15 cellular contexts compared by ENCODE assay signal in the genomic region with DNA sequence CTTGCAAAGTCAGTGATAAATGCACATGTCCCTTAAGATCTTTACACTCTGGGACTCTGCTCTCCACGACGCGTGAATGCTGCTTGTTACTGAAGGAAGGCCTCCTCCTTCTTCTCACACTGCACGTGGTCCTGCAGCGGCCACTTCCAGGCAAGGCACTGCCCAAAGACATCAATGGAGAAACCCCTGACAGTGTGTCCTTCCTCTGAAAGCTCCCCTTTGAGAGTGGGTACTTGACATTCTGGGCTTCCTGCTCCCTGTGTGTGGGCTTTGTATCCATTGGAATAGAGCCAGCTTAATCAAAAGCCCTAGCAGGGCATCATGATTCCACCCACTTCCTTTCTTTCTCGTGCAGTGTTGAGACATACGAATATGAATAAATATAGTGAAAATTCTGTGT.
DNase-seq lines count a peak whose midpoint lies in the region; ATAC-seq, FAIRE-seq and TF ChIP-seq lines count a peak whose summit lies in the region.
"Had no signal": no experiment of that assay in that cellular context is flagged by ENCODE, and none has a peak within 500 bp of the region (broad histone marks: within the 10 kb centered on the region; RNA-seq: fewer than 3 reads in every experiment).

No MANE protein-coding gene starts in this region.

- H3K27me3 ChIP-seq in cardiac muscle cell = no peaks in the 10 kb centered on the region
- H3K27me3 ChIP-seq in right cardiac atrium (ENCODE audit: control insufficient read depth, insufficient read depth) = no peaks in the 10 kb centered on the region
- H3K27me3 ChIP-seq in endothelial cell of umbilical vein (ENCODE audit: control insufficient read depth in 2 of 2, insufficient read depth in 2 of 2, low read length in 2 of 2) = peaks cover 2 to 15% of the 10 kb centered on the region in 2 experiments
- H3K27me3 ChIP-seq: foreskin keratinocyte had no signal

- TF ChIP-seq CTCF in cardiac muscle cell (IDR thresholded peaks at IDR 0.05; ENCODE audit: low read depth, low read length) (no peak), endothelial cell of umbilical vein (IDR thresholded peaks at IDR 0.05; ENCODE audit: extremely low read depth in 1 of 2, insufficient read depth in 1 of 2, low read depth in 1 of 2, low read length in 2 of 2) (no peak)

- H3K9me3 ChIP-seq in cardiac muscle cell (ENCODE audit: low read depth) = no peaks in the 10 kb centered on the region
- H3K9me3 ChIP-seq in right cardiac atrium (ENCODE audit: control insufficient read depth, low read length) = no peaks in the 10 kb centered on the region
- H3K9me3 ChIP-seq in endothelial cell of umbilical vein (replicated peaks; ENCODE audit: control insufficient read depth, insufficient read depth, low read length) = no peaks in the 10 kb centered on the region

- WGBS in right cardiac atrium = 35% methylated on average over 7 of the region's 7 CpGs

- CTCF ChIA-PET in endothelial cell of umbilical vein (lab: Charles Lee) = no interaction called here

- dilution Hi-C loops in endothelial cell of umbilical vein (cut with MboI; ENCODE audit: extremely low pct_ligation_motif_present, low sequenced_read_pairs) = no loop called here

- no TSS peak for BruUV-seq in endothelial cell of umbilical vein (replicated peaks; lab: Mats Ljungman, UMichigan)

- no peaks in the 10 kb centered on the region for H3K9me1 ChIP-seq in endothelial cell of umbilical vein (replicated peaks; ENCODE audit: control insufficient read depth, extremely low read depth, insufficient read depth, low read length)

- H3K36me3 ChIP-seq in cardiac muscle cell (no peaks in the 10 kb centered on the region), endothelial cell of umbilical vein (ENCODE audit: control insufficient read depth in 2 of 2, extremely low read depth in 1 of 2, insufficient read depth in 2 of 2, low read length in 2 of 2) (no peaks in the 10 kb centered on the region)

- TF ChIP-seq POLR2A in endothelial cell of umbilical vein (IDR thresholded peaks at IDR 0.05; ENCODE audit: low read depth, low read length) = no peak

- no peak for ATAC-seq in right cardiac atrium
- ATAC-seq: effector memory CD8-positive, alpha-beta T cell; foreskin keratinocyte had no signal

- H3K9ac ChIP-seq in endothelial cell of umbilical vein (replicated peaks; ENCODE audit: extremely low read depth, insufficient read depth, low read length) = no peak overlapping the region

- H3K4me1 ChIP-seq in cardiac muscle cell (ENCODE audit: low read depth) (peaks cover 16% of the 10 kb centered on the region), right cardiac atrium (ENCODE audit: control insufficient read depth, insufficient read depth, low read length) (no peaks in the 10 kb centered on the region), endothelial cell of umbilical vein (ENCODE audit: control insufficient read depth, extremely low read depth, insufficient read depth, low read length) (no peaks in the 10 kb centered on the region)

- FAIRE-seq in endothelial cell of umbilical vein (lab: Jason Lieb, UNC) = no peak
- FAIRE-seq: D721Med had no signal

- H3K27ac ChIP-seq in cardiac muscle cell (no peak overlapping the region), right cardiac atrium (ENCODE audit: low read length) (no peak overlapping the region), endothelial cell of umbilical vein (ENCODE audit: insufficient read depth, low read depth, low read length) (no peak overlapping the region), substantia nigra (ENCODE audit: low read depth, low read length, poor library complexity, severe bottlenecking) (no peak overlapping the region)
- H3K27ac ChIP-seq: foreskin keratinocyte had no signal

- DNase-seq in cardiac muscle cell (ENCODE audit: low read depth in 1 of 2, low spot score in 1 of 2) (peak; percentile 17 to 56), right cardiac atrium (no peak), NCI-H69 (lab: John Stamatoyannopoulos, UW) (peak; percentile 70), endothelial cell of umbilical vein (ENCODE audit: low read depth, low spot score) (peak; percentile 9), substantia nigra (lab: John Stamatoyannopoulos, UW) (peak in 32 of 49 donors; percentile 2 to 80 (median 15)), UCSD-AML1 (lab: John Stamatoyannopoulos, UW; ENCODE audit: unreplicated experiment) (no peak), ecto neural progenitor cell (ENCODE audit: low spot score) (no peak), T-helper 1 cell (no peak)
- DNase-seq: activated CD4-positive, alpha-beta T cell treated with anti-CD3 and anti-CD28 coated beads, Interleukin-2, amount 10 ng/mL, durations not matched to agents 7 days and 5 days; effector memory CD8-positive, alpha-beta T cell; foreskin keratinocyte; NCI-H446 treated with DMSO at 0.1 percent for 48 hours; T-helper 9 cell; trophoblast cell had no signal

- H3K79me2 ChIP-seq in endothelial cell of umbilical vein (ENCODE audit: control insufficient read depth, insufficient read depth, low read length) = no peaks in the 10 kb centered on the region

- no peak overlapping the region for H3K4me2 ChIP-seq in endothelial cell of umbilical vein (ENCODE audit: insufficient read depth, low read length)

- POLR2A ChIA-PET in endothelial cell of umbilical vein (lab: Charles Lee) = no interaction called here

- H2AFZ ChIP-seq in endothelial cell of umbilical vein (ENCODE audit: low read depth, low read length) = peak overlapping the region; percentile 31

- H3K4me3 ChIP-seq in cardiac muscle cell = no peak overlapping the region
- H3K4me3 ChIP-seq in right cardiac atrium (ENCODE audit: low read length) = no peak overlapping the region
- H3K4me3 ChIP-seq in endothelial cell of umbilical vein (replicated peaks in 1 of 3; ENCODE audit: insufficient read depth in 1 of 3, low read depth in 1 of 3, low read length in 3 of 3) = no peak overlapping the region

- no peaks in the 10 kb centered on the region for H4K20me1 ChIP-seq in endothelial cell of umbilical vein (replicated peaks; ENCODE audit: control insufficient read depth, extremely low read depth, insufficient read depth, low read length)

- intact Hi-C loops in right cardiac atrium (cut with DNase I) = no loop called here
- intact Hi-C loops in endothelial cell of umbilical vein (cut with micrococcal nuclease) = no loop called here

TF ChIP-seq in endothelial cell of umbilical vein, 7 proteins besides CTCF, POLR2A, EP300 and RAD21:
- TF ChIP-seq MAX (IDR thresholded peaks at IDR 0.05; ENCODE audit: insufficient read depth, insufficient read length) (peak; percentile 22), MYC (IDR thresholded peaks at IDR 0.05; ENCODE audit: low read depth, low read length) (no peak)

Comparison
In these comparisons a context has a peak if more than half of its experiments do, and no peak if none do; other contexts are left out.
1. DNase-seq: peak in cardiac muscle cell (2 of 2), NCI-H69 (single experiment), endothelial cell of umbilical vein (single experiment) and substantia nigra (32 of 49); none in right cardiac atrium (0 of 3), UCSD-AML1 (single experiment), ecto neural progenitor cell (single experiment) and T-helper 1 cell (0 of 5).